ENCODE assay signal across 8 cellular contexts in the genomic region with DNA sequence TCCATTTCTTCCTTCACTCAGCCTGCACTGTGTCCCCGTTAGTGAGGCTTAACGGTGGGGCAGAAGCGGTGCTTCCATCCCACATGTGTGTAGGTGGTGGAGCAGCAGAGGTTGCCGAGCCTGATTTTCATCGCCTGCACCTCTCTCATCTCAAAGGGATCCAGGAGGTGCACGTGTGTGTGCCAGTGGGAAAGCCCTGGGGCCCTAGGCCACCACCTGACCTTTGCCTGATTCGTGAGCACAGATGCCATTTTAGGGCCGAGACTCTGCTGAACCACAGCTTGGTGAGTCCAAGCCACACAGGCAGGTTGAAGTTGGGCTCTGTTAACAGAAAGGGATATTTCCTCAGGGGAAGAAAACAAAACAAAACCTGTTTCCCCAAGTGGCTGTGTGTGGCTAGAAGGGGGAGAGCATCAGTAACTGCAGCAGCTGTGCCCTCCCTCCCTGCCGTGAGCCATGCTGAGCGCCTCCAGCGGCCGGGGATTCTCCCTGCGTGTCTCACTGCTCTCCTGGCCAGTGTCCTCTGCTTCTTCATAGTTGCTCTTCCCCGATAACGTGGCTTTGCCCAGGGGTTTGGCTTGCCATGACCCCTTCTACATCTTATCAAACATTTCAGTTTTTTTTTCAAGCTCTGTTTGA.
DNase-seq lines count a peak whose midpoint lies in the region; ATAC-seq and TF ChIP-seq lines count a peak whose summit lies in the region.

No MANE protein-coding gene starts in this region.

- intact Hi-C loops in thyroid gland (cut with DNase I): no loop called here

- H3K4me3 ChIP-seq in thyroid gland (replicated peaks in 1 of 3): no peak overlapping the region

- TF ChIP-seq POLR2A in thyroid gland (IDR thresholded peaks at IDR 0.05): no peak

- ATAC-seq in GM21723 (IDR thresholded peaks at IDR 0.05; ENCODE audit: unreplicated experiment) (peak; percentile 91), esophagus mucosa (no peak)

- no peaks in the 10 kb centered on the region for H3K27me3 ChIP-seq in thyroid gland

- in situ Hi-C loops in GM13977 (cut with MboI; ENCODE audit: low pct_unique_long_range_greater_than_20kb, low sequenced_read_pairs, unreplicated experiment): no loop called here

- peak; percentile 41 for TF ChIP-seq CTCF in GM13977 (IDR thresholded peaks at IDR 0.05; ENCODE audit: extremely low read depth, insufficient read depth, missing control alignments)
- no peak for TF ChIP-seq CTCF in thyroid gland (IDR thresholded peaks at IDR 0.05)

- WGBS in thyroid gland, 2 donors: 81 to 83% methylated on average over 15 of the region's 15 CpGs

- H3K9me3 ChIP-seq in thyroid gland: no peaks in the 10 kb centered on the region

- H3K36me3 ChIP-seq in thyroid gland: peaks cover 0 to 7% of the 10 kb centered on the region in 2 donors

- peaks cover 0 to 10% of the 10 kb centered on the region in 2 donors for H3K4me1 ChIP-seq in thyroid gland

- peak; percentile 24 for DNase-seq in GM13977 (ENCODE audit: low spot score)
- peak; percentile 2 to 58 for DNase-seq in NCI-H526 (lab: John Stamatoyannopoulos, UW)
- DNase-seq in hypothalamus (lab: John Stamatoyannopoulos, UW): peak in 27 of 51 donors; percentile 8 to 74 (median 34)
- DNase-seq in kidney glomerular epithelial cell (lab: John Stamatoyannopoulos, UW): no peak
- no peak for DNase-seq in thyroid gland
- DNase-seq in effector CD8-positive, alpha-beta T cell (lab: John Stamatoyannopoulos, UW): no peak

- H3K27ac ChIP-seq in thyroid gland: no peak overlapping the region

Comparison
In these comparisons a context has a peak if more than half of its experiments do, and no peak if none do; other contexts are left out.
1. DNase-seq: peak in GM13977 (single experiment), NCI-H526 (2 of 2) and hypothalamus (27 of 51); none in kidney glomerular epithelial cell (single experiment), thyroid gland (0 of 2) and effector CD8-positive, alpha-beta T cell (single experiment).